In genomic region chr1:66824771-66825170, GRCh38 we compare ENCODE assay signal across 3 cellular contexts.
"Had no signal": no experiment of that assay in that cellular context is flagged by ENCODE, and none has a peak within 500 bp of the region (broad histone marks: within the 10 kb centered on the region; RNA-seq: fewer than 3 reads in every experiment).

No MANE protein-coding gene starts in this region.

- DNase-seq: GDM1, GF-D8 had no signal

- H3K4me3 ChIP-seq: GM12878 had no signal
